ENCODE assay signal across 10 cellular contexts in genomic region chr16:50697421-50697715, GRCh38. TPM values are rescaled to one million over a fixed set of nuclear protein-coding genes. Genes with fewer than 3 reads are reported as not detected.
DNase-seq lines count a peak whose midpoint lies in the region; ATAC-seq and TF ChIP-seq lines count a peak whose summit lies in the region.
"Had no signal": no experiment of that assay in that cellular context is flagged by ENCODE, and none has a peak within 500 bp of the region (broad histone marks: within the 10 kb centered on the region; RNA-seq: fewer than 3 reads in every experiment).

No MANE protein-coding gene starts in this region.

- WGBS in lung, 2 donors = 90 to 100% methylated on average over 5 of the region's 5 CpGs

- no peak for ATAC-seq in activated naive CD8-positive, alpha-beta T cell treated with anti-CD3 and anti-CD28 coated beads, Interleukin-2, amount 10 ng/mL, durations not matched to agents 7 days and 5 days (ENCODE audit: low read depth)
- ATAC-seq in lung (ENCODE audit: insufficient read depth, low FRiP score) = no peak
- ATAC-seq in HG02798 (IDR thresholded peaks at IDR 0.05; ENCODE audit: poor library complexity, unreplicated experiment) = no peak

- H3K27me3 Mint-ChIP-seq in activated T-cell treated with anti-CD3 and anti-CD28 coated beads, Interleukin-2, amount 50 U/mL, for 24 hours = no peaks in the 10 kb centered on the region
- H3K27me3 Mint-ChIP-seq in activated naive CD8-positive, alpha-beta T cell treated with anti-CD3 and anti-CD28 coated beads, Interleukin-2, amount 10 ng/mL, durations not matched to agents 7 days and 5 days = peaks cover 13% of the 10 kb centered on the region

- no peaks in the 10 kb centered on the region for H3K36me3 ChIP-seq in lung (ENCODE audit: control insufficient read depth in 2 of 2, insufficient read depth in 2 of 2, low read length in 2 of 2)

- peaks cover 86% of the 10 kb centered on the region for H3K4me1 Mint-ChIP-seq in activated T-cell treated with anti-CD3 and anti-CD28 coated beads, Interleukin-2, amount 50 U/mL, for 24 hours (ENCODE audit: low read depth)
- peaks cover 39% of the 10 kb centered on the region for H3K4me1 Mint-ChIP-seq in activated naive CD8-positive, alpha-beta T cell treated with anti-CD3 and anti-CD28 coated beads, Interleukin-2, amount 10 ng/mL, durations not matched to agents 7 days and 5 days

- peaks cover 21% of the 10 kb centered on the region for H3K36me3 Mint-ChIP-seq in activated T-cell treated with anti-CD3 and anti-CD28 coated beads, Interleukin-2, amount 50 U/mL, for 24 hours (ENCODE audit: low read depth)
- peaks cover 7% of the 10 kb centered on the region for H3K36me3 Mint-ChIP-seq in activated naive CD8-positive, alpha-beta T cell treated with anti-CD3 and anti-CD28 coated beads, Interleukin-2, amount 10 ng/mL, durations not matched to agents 7 days and 5 days

- H3K27ac ChIP-seq in lung (ENCODE audit: low read depth in 1 of 2, low read length in 1 of 2) (peak overlapping the region; percentile 58 to 82), substantia nigra (ENCODE audit: low read depth, low read length, poor library complexity, severe bottlenecking) (peak overlapping the region; percentile 38)

- H3K4me1 ChIP-seq in lung (ENCODE audit: control insufficient read depth in 2 of 2, insufficient read depth in 2 of 2, low read length in 2 of 2) = peaks cover 0 to 25% of the 10 kb centered on the region in 2 donors

- no peak for TF ChIP-seq CTCF in lung (IDR thresholded peaks at IDR 0.05; ENCODE audit: control extremely low read depth, extremely low read depth)

- H3K27ac Mint-ChIP-seq in activated T-cell treated with anti-CD3 and anti-CD28 coated beads, Interleukin-2, amount 50 U/mL, for 24 hours = peak overlapping the region; percentile 93
- peak overlapping the region; percentile 82 for H3K27ac Mint-ChIP-seq in activated naive CD8-positive, alpha-beta T cell treated with anti-CD3 and anti-CD28 coated beads, Interleukin-2, amount 10 ng/mL, durations not matched to agents 7 days and 5 days

- POLR2A ChIA-PET in activated naive CD8-positive, alpha-beta T cell treated with anti-CD3 and anti-CD28 coated beads, Interleukin-2, amount 10 ng/mL, durations not matched to agents 7 days and 5 days (lab: Charles Lee) = no interaction called here

- no peaks in the 10 kb centered on the region for H3K27me3 ChIP-seq in lung (ENCODE audit: control insufficient read depth, insufficient read depth)

- H3K9me3 ChIP-seq in lung (ENCODE audit: control insufficient read depth in 2 of 2, insufficient read depth in 1 of 2, low read length in 1 of 2) = no peaks in the 10 kb centered on the region

- peak overlapping the region; percentile 74 for H3K4me3 Mint-ChIP-seq in activated T-cell treated with anti-CD3 and anti-CD28 coated beads, Interleukin-2, amount 50 U/mL, for 24 hours
- H3K4me3 Mint-ChIP-seq in activated naive CD8-positive, alpha-beta T cell treated with anti-CD3 and anti-CD28 coated beads, Interleukin-2, amount 10 ng/mL, durations not matched to agents 7 days and 5 days = peak overlapping the region; percentile 75

- no peak for DNase-seq in activated T-cell treated with anti-CD3 and anti-CD28 coated beads, Interleukin-2, amount 50 U/mL, for 24 hours
- no peak for DNase-seq in activated T-cell treated with anti-CD3 and anti-CD28 coated beads, Interleukin-2, amount 50 U/mL, for 1 hour
- DNase-seq in activated naive CD8-positive, alpha-beta T cell treated with anti-CD3 and anti-CD28 coated beads, Interleukin-2, amount 10 ng/mL, durations not matched to agents 7 days and 5 days = no peak
- DNase-seq in lung (ENCODE audit: low spot score) = no peak
- no peak for DNase-seq in substantia nigra (lab: John Stamatoyannopoulos, UW)
- DNase-seq in SKM-1 treated with dmso at 0.1 percent for 144 hours (lab: John Stamatoyannopoulos, UW; ENCODE audit: unreplicated experiment) = no peak
- no peak for DNase-seq in OCI-M1 (lab: John Stamatoyannopoulos, UW)
- DNase-seq: NCI-H345 had no signal

- H3K9me3 Mint-ChIP-seq in activated T-cell treated with anti-CD3 and anti-CD28 coated beads, Interleukin-2, amount 50 U/mL, for 24 hours = no peaks in the 10 kb centered on the region
- H3K9me3 Mint-ChIP-seq in activated naive CD8-positive, alpha-beta T cell treated with anti-CD3 and anti-CD28 coated beads, Interleukin-2, amount 10 ng/mL, durations not matched to agents 7 days and 5 days = peaks cover 2% of the 10 kb centered on the region

- H3K4me3 ChIP-seq in lung = no peak overlapping the region

RNA-seq across cellular contexts. Expression of gene NOD2, which starts 4.0 kb away (rescaled TPM):
- 1 to 10 TPM; 2.8 to 3.5 TPM for total RNA-seq in activated naive CD8-positive, alpha-beta T cell treated with anti-CD3 and anti-CD28 coated beads, Interleukin-2, amount 10 ng/mL, durations not matched to agents 7 days and 5 days
- total RNA-seq in lung = 10 to 100 TPM in 1 of 2 donors, 1 to 10 TPM in 1; 4.3 to 14.1 TPM
- 1 to 10 TPM; 2.1 to 7.5 TPM for polyA plus RNA-seq in lung

RNA-seq across cellular contexts. Expression of gene SNX20, which starts 16.3 kb away (rescaled TPM):
- total RNA-seq in activated naive CD8-positive, alpha-beta T cell treated with anti-CD3 and anti-CD28 coated beads, Interleukin-2, amount 10 ng/mL, durations not matched to agents 7 days and 5 days = 10 to 100 TPM; 70.6 to 76.3 TPM
- 10 to 100 TPM in 1 of 2 donors, 1 to 10 TPM in 1; 3.1 to 14.8 TPM for total RNA-seq in lung
- polyA plus RNA-seq in lung = 10 to 100 TPM in 1 of 2 donors, 1 to 10 TPM in 1; 4.1 to 14.9 TPM
- total RNA-seq: pulmonary artery endothelial cell had no signal

RNA-seq across cellular contexts. Expression of gene CYLD, which starts 44.5 kb away (rescaled TPM):
- 100 to 1,000 TPM; 166 to 172 TPM for total RNA-seq in activated naive CD8-positive, alpha-beta T cell treated with anti-CD3 and anti-CD28 coated beads, Interleukin-2, amount 10 ng/mL, durations not matched to agents 7 days and 5 days
- total RNA-seq in lung = 10 to 100 TPM; 33.4 to 90.5 TPM
- 10 to 100 TPM; 15.3 to 18.6 TPM for polyA plus RNA-seq in lung

Comparison
In these comparisons a context has a peak if more than half of its experiments do, and no peak if none do; other contexts are left out.
1. RNA of gene SNX20, which starts 16.3 kb away (total RNA-seq): 70.6 to 76.3 TPM in activated naive CD8-positive, alpha-beta T cell treated with anti-CD3 and anti-CD28 coated beads, Interleukin-2, amount 10 ng/mL, durations not matched to agents 7 days and 5 days; 3.1 to 14.8 TPM in lung; every median in the first group is over 4 times any median in the second.